ENCODE assay signal across 17 cellular contexts in the genomic region with DNA sequence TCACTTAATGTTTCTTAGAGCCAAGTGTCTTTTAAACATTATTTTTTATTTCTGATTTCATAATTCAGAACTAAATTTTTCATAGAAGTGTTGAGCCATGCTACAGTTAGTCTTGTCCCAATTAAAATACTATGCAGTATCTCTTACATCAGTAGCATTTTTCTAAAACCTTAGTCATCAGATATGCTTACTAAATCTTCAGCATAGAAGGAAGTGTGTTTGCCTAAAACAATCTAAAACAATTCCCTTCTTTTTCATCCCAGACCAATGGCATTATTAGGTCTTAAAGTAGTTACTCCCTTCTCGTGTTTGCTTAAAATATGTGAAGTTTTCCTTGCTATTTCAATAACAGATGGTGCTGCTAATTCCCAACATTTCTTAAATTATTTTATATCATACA.
"Had no signal": no experiment of that assay in that cellular context is flagged by ENCODE, and none has a peak within 500 bp of the region (broad histone marks: within the 10 kb centered on the region; RNA-seq: fewer than 3 reads in every experiment).

No MANE protein-coding gene starts in this region.

- H3K4me1 Mint-ChIP-seq: central memory CD8-positive, alpha-beta T cell had no signal

- H3K27ac Mint-ChIP-seq: activated CD4-positive, alpha-beta T cell treated with anti-CD3 and anti-CD28 coated beads, Interleukin-2, amount 10 ng/mL, durations not matched to agents 24 days and 14 days; activated CD8-positive, alpha-beta T cell treated with anti-CD3 and anti-CD28 coated beads, Interleukin-2, amount 10 ng/mL, durations not matched to agents 7 days and 5 days; activated naive CD4-positive, alpha-beta T cell treated with anti-CD3 and anti-CD28 coated beads, Interleukin-2, amount 50 U/mL, for 72 hours; activated T-cell treated with anti-CD3 and anti-CD28 coated beads, Interleukin-2, amount 50 U/mL, for 72 hours had no signal

- H3K27ac ChIP-seq: body of pancreas, coronary artery, prostate gland had no signal

- H3K4me3 ChIP-seq: body of pancreas, coronary artery, prostate gland had no signal

- H3K9me3 ChIP-seq: body of pancreas, prostate gland had no signal

- ATAC-seq: activated CD8-positive, alpha-beta T cell treated with anti-CD3 and anti-CD28 coated beads, Interleukin-2, amount 10 ng/mL, durations not matched to agents 7 days and 5 days; activated naive CD4-positive, alpha-beta T cell treated with anti-CD3 and anti-CD28 coated beads, Interleukin-2, amount 50 U/mL, for 72 hours; activated T-cell treated with anti-CD3 and anti-CD28 coated beads, Interleukin-2, amount 50 U/mL, for 72 hours; body of pancreas; left lobe of liver; right cardiac atrium had no signal

- H3K27me3 Mint-ChIP-seq: activated CD4-positive, alpha-beta T cell treated with anti-CD3 and anti-CD28 coated beads, Interleukin-2, amount 10 ng/mL, durations not matched to agents 24 days and 14 days; central memory CD8-positive, alpha-beta T cell had no signal

- H3K9me3 Mint-ChIP-seq: activated CD4-positive, alpha-beta T cell treated with anti-CD3 and anti-CD28 coated beads, Interleukin-2, amount 10 ng/mL, durations not matched to agents 24 days and 14 days; activated naive CD4-positive, alpha-beta T cell treated with anti-CD3 and anti-CD28 coated beads, Interleukin-2, amount 50 U/mL, for 72 hours; activated T-cell treated with anti-CD3 and anti-CD28 coated beads, Interleukin-2, amount 50 U/mL, for 72 hours; central memory CD8-positive, alpha-beta T cell had no signal

- H3K4me3 Mint-ChIP-seq: activated CD4-positive, alpha-beta T cell treated with anti-CD3 and anti-CD28 coated beads, Interleukin-2, amount 10 ng/mL, durations not matched to agents 24 days and 14 days; activated CD8-positive, alpha-beta T cell treated with anti-CD3 and anti-CD28 coated beads, Interleukin-2, amount 10 ng/mL, durations not matched to agents 7 days and 5 days; activated T-cell treated with anti-CD3 and anti-CD28 coated beads, Interleukin-2, amount 50 U/mL, for 72 hours; central memory CD8-positive, alpha-beta T cell had no signal

- H3K36me3 ChIP-seq: prostate gland had no signal

- H3K27me3 ChIP-seq: body of pancreas had no signal

- DNase-seq: activated CD4-positive, alpha-beta T cell treated with anti-CD3 and anti-CD28 coated beads, Interleukin-2, amount 10 ng/mL, durations not matched to agents 24 days and 14 days; activated CD4-positive, CD25-positive, alpha-beta regulatory T cell; activated CD8-positive, alpha-beta memory T cell treated with anti-CD3 and anti-CD28 coated beads, Interleukin-2, amount 50 U/mL, for 48 hours; activated CD8-positive, alpha-beta T cell treated with anti-CD3 and anti-CD28 coated beads, Interleukin-2, amount 10 ng/mL, durations not matched to agents 7 days and 5 days; activated gamma-delta T cell; activated T-cell treated with anti-CD3 and anti-CD28 coated beads, Interleukin-2, amount 50 U/mL, for 72 hours; amygdala; body of pancreas; effector CD4-positive, alpha-beta T cell; islet precursor cell; midbrain; right cardiac atrium had no signal

- H3K4me1 ChIP-seq: body of pancreas, prostate gland had no signal
